In the genomic region with DNA sequence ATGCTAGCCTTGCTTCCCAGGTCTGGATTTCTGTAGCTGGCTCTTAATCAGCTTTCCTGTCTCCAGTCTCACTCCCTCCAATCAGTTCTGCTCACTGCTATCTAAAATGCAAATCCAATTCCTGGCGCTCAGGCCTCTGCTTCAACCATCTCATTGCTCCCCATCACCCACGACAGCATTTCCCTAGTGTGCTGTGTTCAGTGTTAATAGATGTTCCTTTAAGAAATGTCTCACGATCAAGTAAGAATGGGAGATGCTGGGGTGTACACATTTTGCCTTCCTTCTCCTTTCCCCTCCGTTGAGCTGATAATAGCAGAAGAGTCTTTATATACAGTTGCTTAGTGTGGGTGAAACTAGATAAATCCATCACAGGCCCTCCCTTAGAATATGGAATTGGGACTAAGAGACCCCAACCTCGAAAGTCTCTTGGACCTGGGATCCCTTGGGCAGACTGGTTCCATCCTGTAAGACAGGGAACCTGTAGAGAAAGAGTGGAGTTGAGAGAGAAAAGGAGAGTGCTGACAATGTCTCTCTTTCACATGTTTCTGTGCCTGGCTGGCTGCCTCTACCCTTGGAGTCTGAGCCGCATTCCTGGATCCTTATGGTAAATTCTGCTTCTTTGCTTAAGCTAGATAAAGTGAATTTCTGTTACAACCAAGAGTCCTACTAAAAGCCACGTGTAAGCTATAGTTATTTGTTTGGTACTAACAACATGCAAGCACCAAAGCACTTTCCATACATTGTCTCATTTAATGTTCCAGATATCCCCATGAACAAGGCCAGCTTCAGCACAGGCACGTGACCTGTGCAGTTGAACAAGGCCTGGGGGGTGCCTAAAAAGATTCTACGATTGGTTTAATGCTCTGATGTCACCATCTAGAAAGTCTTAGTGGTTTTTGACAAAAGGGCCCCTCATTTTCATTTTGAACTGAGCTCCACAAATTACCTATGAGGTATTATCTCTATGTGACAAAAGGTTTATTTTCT, we compare ENCODE assay signal across 1 cellular context.
TF ChIP-seq lines count a peak whose summit lies in the region.

No MANE protein-coding gene starts in this region.

TF ChIP-seq in K562, 482 proteins besides CTCF, POLR2A, EP300 and RAD21:
- TF ChIP-seq TOE1 (IDR thresholded peaks at IDR 0.05; ENCODE audit: borderline replicate concordance) (no peak), TOE1 (CRISPR knock-in tag; IDR thresholded peaks at IDR 0.05; ENCODE audit: borderline replicate concordance, low read depth) (no peak), KDM1A (IDR thresholded peaks at IDR 0.05) (peak; percentile 56 to 66; a peak in 3 of 4 replicates), ZNF354B (CRISPR knock-in tag; IDR thresholded peaks at IDR 0.05) (no peak), RAD51 (IDR thresholded peaks at IDR 0.05; ENCODE audit: borderline replicate concordance, low read depth) (peak; percentile 31; the same call in 1 of the 2 replicates), PYGO2 (tag; IDR thresholded peaks at IDR 0.05) (no peak), RBM17 (IDR thresholded peaks at IDR 0.05; ENCODE audit: borderline replicate concordance, low read depth, low read length) (no peak), ELF2 (CRISPR knock-in tag; IDR thresholded peaks at IDR 0.05) (no peak), XRCC4 (IDR thresholded peaks at IDR 0.05; ENCODE audit: extremely low read depth, insufficient read depth, insufficient read length) (no peak), MECOM (CRISPR knock-in tag; IDR thresholded peaks at IDR 0.05) (no peak), KLF10 (CRISPR knock-in tag; IDR thresholded peaks at IDR 0.05) (no peak), RCOR1 (IDR thresholded peaks at IDR 0.05; ENCODE audit: borderline replicate concordance in 1 of 2, low read depth in 2 of 2, low read length in 2 of 2) (0 out of 4 replicates have a peak, but pooled peaks of 1 of the 2 experiments have one; percentile 27)
- TF ChIP-seq, protein P1, sequence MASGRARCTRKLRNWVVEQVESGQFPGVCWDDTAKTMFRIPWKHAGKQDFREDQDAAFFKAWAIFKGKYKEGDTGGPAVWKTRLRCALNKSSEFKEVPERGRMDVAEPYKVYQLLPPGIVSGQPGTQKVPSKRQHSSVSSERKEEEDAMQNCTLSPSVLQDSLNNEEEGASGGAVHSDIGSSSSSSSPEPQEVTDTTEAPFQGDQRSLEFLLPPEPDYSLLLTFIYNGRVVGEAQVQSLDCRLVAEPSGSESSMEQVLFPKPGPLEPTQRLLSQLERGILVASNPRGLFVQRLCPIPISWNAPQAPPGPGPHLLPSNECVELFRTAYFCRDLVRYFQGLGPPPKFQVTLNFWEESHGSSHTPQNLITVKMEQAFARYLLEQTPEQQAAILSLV (tag; IDR thresholded peaks at IDR 0.05): no peak
- TF ChIP-seq, protein P2, sequence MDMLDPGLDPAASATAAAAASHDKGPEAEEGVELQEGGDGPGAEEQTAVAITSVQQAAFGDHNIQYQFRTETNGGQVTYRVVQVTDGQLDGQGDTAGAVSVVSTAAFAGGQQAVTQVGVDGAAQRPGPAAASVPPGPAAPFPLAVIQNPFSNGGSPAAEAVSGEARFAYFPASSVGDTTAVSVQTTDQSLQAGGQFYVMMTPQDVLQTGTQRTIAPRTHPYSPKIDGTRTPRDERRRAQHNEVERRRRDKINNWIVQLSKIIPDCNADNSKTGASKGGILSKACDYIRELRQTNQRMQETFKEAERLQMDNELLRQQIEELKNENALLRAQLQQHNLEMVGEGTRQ (CRISPR knock-in tag; IDR thresholded peaks at IDR 0.05): peak; percentile 45
- TF ChIP-seq, protein P3, sequence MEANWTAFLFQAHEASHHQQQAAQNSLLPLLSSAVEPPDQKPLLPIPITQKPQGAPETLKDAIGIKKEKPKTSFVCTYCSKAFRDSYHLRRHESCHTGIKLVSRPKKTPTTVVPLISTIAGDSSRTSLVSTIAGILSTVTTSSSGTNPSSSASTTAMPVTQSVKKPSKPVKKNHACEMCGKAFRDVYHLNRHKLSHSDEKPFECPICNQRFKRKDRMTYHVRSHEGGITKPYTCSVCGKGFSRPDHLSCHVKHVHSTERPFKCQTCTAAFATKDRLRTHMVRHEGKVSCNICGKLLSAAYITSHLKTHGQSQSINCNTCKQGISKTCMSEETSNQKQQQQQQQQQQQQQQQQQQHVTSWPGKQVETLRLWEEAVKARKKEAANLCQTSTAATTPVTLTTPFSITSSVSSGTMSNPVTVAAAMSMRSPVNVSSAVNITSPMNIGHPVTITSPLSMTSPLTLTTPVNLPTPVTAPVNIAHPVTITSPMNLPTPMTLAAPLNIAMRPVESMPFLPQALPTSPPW (CRISPR knock-in tag; IDR thresholded peaks at IDR 0.05): 0 out of 2 replicates have a peak, but pooled peaks have one; percentile 13
- TF ChIP-seq, protein P4, sequence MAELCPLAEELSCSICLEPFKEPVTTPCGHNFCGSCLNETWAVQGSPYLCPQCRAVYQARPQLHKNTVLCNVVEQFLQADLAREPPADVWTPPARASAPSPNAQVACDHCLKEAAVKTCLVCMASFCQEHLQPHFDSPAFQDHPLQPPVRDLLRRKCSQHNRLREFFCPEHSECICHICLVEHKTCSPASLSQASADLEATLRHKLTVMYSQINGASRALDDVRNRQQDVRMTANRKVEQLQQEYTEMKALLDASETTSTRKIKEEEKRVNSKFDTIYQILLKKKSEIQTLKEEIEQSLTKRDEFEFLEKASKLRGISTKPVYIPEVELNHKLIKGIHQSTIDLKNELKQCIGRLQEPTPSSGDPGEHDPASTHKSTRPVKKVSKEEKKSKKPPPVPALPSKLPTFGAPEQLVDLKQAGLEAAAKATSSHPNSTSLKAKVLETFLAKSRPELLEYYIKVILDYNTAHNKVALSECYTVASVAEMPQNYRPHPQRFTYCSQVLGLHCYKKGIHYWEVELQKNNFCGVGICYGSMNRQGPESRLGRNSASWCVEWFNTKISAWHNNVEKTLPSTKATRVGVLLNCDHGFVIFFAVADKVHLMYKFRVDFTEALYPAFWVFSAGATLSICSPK (IDR thresholded peaks at IDR 0.05; ENCODE audit: borderline replicate concordance): no peak
